32 cellular contexts compared by ENCODE assay signal in genomic region chr14:104526723-104527645, GRCh38. TPM values are rescaled to one million over a fixed set of nuclear protein-coding genes. Genes with fewer than 3 reads are reported as not detected.
A peak's percentile ranks its signal among the peaks of the same experiment; 100 is the strongest.
DNase-seq lines count a peak whose midpoint lies in the region; ATAC-seq and FAIRE-seq lines count a peak whose summit lies in the region.
"Had no signal": no experiment of that assay in that cellular context is flagged by ENCODE, and none has a peak within 500 bp of the region (broad histone marks: within the 10 kb centered on the region; RNA-seq: fewer than 3 reads in every experiment).

No MANE protein-coding gene starts in this region.

- FAIRE-seq in GM18507 (lab: Jason Lieb, UNC): peak; percentile 39
- peak; percentile 94 for FAIRE-seq in urothelium cell line (lab: Jason Lieb, UNC)
- FAIRE-seq: A204.1, GM19239 had no signal

- H3K27me3 ChIP-seq in Karpas-422 (ENCODE audit: low read length): no peaks in the 10 kb centered on the region
- H3K27me3 ChIP-seq: BLaER1, MG63, SJSA1 had no signal

- ATAC-seq in HG03025 (IDR thresholded peaks at IDR 0.05; ENCODE audit: low FRiP score, unreplicated experiment): no peak
- ATAC-seq in HG02623 (IDR thresholded peaks at IDR 0.05; ENCODE audit: unreplicated experiment): no peak
- ATAC-seq: T-cell had no signal

- no peaks in the 10 kb centered on the region for H3K9me2 ChIP-seq in Karpas-422 (replicated peaks; ENCODE audit: insufficient read depth, low read length)

- no peak overlapping the region for H3K4me3 ChIP-seq in Karpas-422 (ENCODE audit: low read length)
- H3K4me3 ChIP-seq: BLaER1, MG63, PC-9, SJSA1 had no signal

- H3K9ac ChIP-seq in Karpas-422 (ENCODE audit: low read length): no peak overlapping the region
- H3K9ac ChIP-seq: BLaER1 had no signal

- DNase-seq in GM18507 (ENCODE audit: extremely low spot score, insufficient read length, low read depth) (no peak), Karpas-422 (no peak), mesenteric fat pad (ENCODE audit: low spot score) (peak; percentile 6), urothelium cell line (ENCODE audit: low spot score) (no peak), DMS114 treated with DMSO at 0.1 percent for 48 hours (lab: John Stamatoyannopoulos, UW; ENCODE audit: unreplicated experiment) (no peak)
- DNase-seq: CD4-positive, CD25-positive, alpha-beta regulatory T cell; DMS53; H7; HFFc6; KBM-7; MG63; NCI-H1105 treated with DMSO at 0.1 percent for 48 hours; NCI-H146; NCI-H1930; NCI-H2107; NCI-H446; NCI-H524 treated with DMSO at 0.1 percent for 48 hours; NCI-H82; NK-92 treated with Interleukin-12 subunit alpha and Interleukin-12 subunit beta, amount 100 ng/mL, for 24 hours; Right ventricle myocardium superior; RPMI8226; T-cell had no signal

- no peaks in the 10 kb centered on the region for H3K36me3 ChIP-seq in Karpas-422 (ENCODE audit: insufficient read depth, low read length)
- H3K36me3 ChIP-seq: BLaER1, MG63, SJSA1 had no signal

- no peaks in the 10 kb centered on the region for H3K79me2 ChIP-seq in Karpas-422 (ENCODE audit: low read length)

- no peak overlapping the region for H3K4me2 ChIP-seq in Karpas-422 (ENCODE audit: low read depth, low read length, poor library complexity, severe bottlenecking)
- H3K4me2 ChIP-seq: BLaER1, PC-9 had no signal

- H2AFZ ChIP-seq in Karpas-422 (ENCODE audit: low read length): no peak overlapping the region
- H2AFZ ChIP-seq: PC-9 had no signal

- H4K20me1 ChIP-seq in Karpas-422 (ENCODE audit: insufficient read depth, low read depth, low read length): no peaks in the 10 kb centered on the region
- H4K20me1 ChIP-seq: BLaER1 had no signal

- no peaks in the 10 kb centered on the region for H3K9me3 ChIP-seq in Karpas-422 (ENCODE audit: low read length)
- H3K9me3 ChIP-seq: MG63 had no signal

- H3K27ac ChIP-seq in Karpas-422 (ENCODE audit: low read length): peak overlapping the region; percentile 69
- H3K27ac ChIP-seq: BLaER1, HL-60, PC-9, SJSA1 had no signal

- peaks cover 52% of the 10 kb centered on the region for H3K4me1 ChIP-seq in Karpas-422 (ENCODE audit: low read length)
- H3K4me1 ChIP-seq: SJSA1 had no signal

RNA-seq across cellular contexts. Expression of gene C14orf180, which starts 52.6 kb away (rescaled TPM):
- not detected in 2 replicates for total RNA-seq in Karpas-422 (2014; rRNA removed; shearing (Covaris generic); ENCODE audit: low replicate concordance)
- 25.5 TPM for total RNA-seq in mesenteric fat pad
- total RNA-seq: CD4-positive, CD25-positive, alpha-beta regulatory T cell; Daoy; G401; H7; HFFc6; PC-9; SJSA1; T-cell had no signal

Comparison
In these comparisons a context has a peak if more than half of its experiments do, and no peak if none do; other contexts are left out.
1. RNA of gene C14orf180, which starts 52.6 kb away (total RNA-seq): 25.5 TPM in mesenteric fat pad (single experiment); not detected in Karpas-422; every median in the first group is over 10 times any median in the second.